1 cellular context compared by ENCODE assay signal in the genomic region with DNA sequence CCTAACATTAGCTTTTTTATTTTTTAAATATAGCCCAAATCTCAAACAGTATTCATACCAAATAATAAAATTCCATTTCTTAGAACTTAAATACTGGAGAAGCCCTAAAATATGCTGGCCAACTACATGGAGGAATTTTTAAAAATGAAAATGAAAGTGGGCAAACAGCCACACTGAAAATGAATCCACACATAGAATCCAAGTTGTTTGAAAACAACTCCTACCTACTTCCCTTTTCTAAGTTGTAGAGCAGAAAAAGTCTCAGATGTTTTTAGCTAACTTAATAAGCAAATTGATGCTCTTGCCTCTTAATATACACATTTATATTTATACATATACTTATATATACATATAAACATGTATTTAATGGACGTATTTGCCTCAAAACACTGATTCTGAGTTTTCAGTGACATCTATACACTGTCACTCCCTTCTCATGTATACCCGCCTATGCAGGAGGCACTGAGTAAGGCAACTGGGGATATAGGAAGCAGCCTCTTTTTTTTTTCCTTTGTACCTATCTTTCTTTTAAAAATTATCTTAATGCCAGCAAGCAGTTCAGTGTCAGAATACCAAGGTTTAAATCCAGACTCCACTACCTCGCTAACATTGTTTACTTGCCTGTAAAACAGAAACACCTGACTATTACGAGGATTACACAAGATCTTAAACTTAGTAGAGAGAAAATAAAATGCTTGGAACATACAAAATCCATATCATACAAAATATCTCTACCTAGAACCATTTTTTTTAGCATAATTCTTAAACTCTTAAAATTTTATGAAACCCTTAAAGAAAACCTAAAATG.
TF ChIP-seq lines count a peak whose summit lies in the region.

No MANE protein-coding gene starts in this region.

TF ChIP-seq in GM23338, 12 proteins besides CTCF, POLR2A, EP300 and RAD21:
- TF ChIP-seq, protein P1, sequence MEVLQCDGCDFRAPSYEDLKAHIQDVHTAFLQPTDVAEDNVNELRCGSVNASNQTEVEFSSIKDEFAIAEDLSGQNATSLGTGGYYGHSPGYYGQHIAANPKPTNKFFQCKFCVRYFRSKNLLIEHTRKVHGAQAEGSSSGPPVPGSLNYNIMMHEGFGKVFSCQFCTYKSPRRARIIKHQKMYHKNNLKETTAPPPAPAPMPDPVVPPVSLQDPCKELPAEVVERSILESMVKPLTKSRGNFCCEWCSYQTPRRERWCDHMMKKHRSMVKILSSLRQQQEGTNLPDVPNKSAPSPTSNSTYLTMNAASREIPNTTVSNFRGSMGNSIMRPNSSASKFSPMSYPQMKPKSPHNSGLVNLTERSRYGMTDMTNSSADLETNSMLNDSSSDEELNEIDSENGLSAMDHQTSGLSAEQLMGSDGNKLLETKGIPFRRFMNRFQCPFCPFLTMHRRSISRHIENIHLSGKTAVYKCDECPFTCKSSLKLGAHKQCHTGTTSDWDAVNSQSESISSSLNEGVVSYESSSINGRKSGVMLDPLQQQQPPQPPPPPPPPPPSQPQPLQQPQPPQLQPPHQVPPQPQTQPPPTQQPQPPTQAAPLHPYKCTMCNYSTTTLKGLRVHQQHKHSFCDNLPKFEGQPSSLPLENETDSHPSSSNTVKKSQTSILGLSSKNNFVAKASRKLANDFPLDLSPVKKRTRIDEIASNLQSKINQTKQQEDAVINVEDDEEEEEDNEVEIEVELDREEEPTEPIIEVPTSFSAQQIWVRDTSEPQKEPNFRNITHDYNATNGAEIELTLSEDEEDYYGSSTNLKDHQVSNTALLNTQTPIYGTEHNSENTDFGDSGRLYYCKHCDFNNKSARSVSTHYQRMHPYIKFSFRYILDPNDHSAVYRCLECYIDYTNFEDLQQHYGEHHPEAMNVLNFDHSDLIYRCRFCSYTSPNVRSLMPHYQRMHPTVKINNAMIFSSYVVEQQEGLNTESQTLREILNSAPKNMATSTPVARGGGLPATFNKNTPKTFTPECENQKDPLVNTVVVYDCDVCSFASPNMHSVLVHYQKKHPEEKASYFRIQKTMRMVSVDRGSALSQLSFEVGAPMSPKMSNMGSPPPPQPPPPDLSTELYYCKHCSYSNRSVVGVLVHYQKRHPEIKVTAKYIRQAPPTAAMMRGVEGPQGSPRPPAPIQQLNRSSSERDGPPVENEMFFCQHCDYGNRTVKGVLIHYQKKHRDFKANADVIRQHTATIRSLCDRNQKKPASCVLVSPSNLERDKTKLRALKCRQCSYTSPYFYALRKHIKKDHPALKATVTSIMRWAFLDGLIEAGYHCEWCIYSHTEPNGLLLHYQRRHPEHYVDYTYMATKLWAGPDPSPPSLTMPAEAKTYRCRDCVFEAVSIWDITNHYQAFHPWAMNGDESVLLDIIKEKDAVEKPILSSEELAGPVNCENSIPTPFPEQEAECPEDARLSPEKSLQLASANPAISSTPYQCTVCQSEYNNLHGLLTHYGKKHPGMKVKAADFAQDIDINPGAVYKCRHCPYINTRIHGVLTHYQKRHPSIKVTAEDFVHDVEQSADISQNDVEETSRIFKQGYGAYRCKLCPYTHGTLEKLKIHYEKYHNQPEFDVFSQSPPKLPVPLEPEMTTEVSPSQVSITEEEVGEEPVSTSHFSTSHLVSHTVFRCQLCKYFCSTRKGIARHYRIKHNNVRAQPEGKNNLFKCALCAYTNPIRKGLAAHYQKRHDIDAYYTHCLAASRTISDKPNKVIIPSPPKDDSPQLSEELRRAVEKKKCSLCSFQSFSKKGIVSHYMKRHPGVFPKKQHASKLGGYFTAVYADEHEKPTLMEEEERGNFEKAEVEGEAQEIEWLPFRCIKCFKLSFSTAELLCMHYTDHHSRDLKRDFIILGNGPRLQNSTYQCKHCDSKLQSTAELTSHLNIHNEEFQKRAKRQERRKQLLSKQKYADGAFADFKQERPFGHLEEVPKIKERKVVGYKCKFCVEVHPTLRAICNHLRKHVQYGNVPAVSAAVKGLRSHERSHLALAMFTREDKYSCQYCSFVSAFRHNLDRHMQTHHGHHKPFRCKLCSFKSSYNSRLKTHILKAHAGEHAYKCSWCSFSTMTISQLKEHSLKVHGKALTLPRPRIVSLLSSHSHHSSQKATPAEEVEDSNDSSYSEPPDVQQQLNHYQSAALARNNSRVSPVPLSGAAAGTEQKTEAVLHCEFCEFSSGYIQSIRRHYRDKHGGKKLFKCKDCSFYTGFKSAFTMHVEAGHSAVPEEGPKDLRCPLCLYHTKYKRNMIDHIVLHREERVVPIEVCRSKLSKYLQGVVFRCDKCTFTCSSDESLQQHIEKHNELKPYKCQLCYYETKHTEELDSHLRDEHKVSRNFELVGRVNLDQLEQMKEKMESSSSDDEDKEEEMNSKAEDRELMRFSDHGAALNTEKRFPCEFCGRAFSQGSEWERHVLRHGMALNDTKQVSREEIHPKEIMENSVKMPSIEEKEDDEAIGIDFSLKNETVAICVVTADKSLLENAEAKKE (CRISPR knock-in tag; IDR thresholded peaks at IDR 0.05), result no peak
- TF ChIP-seq NANOG (IDR thresholded peaks at IDR 0.05; ENCODE audit: borderline replicate concordance) (no peak), POLR2AphosphoS5 (IDR thresholded peaks at IDR 0.05; ENCODE audit: low read depth) (no peak), EZH2phosphoT487 (IDR thresholded peaks at IDR 0.05; ENCODE audit: unreplicated experiment) (no peak), CREB1 (CRISPR knock-in tag; IDR thresholded peaks at IDR 0.05; ENCODE audit: low read depth) (no peak), JUNB (IDR thresholded peaks at IDR 0.05; ENCODE audit: unreplicated experiment) (no peak), ZNF114 (CRISPR knock-in tag; IDR thresholded peaks at IDR 0.05) (no peak), EZH2 (IDR thresholded peaks at IDR 0.05; ENCODE audit: low read depth, unreplicated experiment) (no peak), ZNF331 (CRISPR knock-in tag; IDR thresholded peaks at IDR 0.05; ENCODE audit: low read depth) (no peak), STAT1 (IDR thresholded peaks at IDR 0.05; ENCODE audit: unreplicated experiment) (no peak)
- TF ChIP-seq, protein P2, sequence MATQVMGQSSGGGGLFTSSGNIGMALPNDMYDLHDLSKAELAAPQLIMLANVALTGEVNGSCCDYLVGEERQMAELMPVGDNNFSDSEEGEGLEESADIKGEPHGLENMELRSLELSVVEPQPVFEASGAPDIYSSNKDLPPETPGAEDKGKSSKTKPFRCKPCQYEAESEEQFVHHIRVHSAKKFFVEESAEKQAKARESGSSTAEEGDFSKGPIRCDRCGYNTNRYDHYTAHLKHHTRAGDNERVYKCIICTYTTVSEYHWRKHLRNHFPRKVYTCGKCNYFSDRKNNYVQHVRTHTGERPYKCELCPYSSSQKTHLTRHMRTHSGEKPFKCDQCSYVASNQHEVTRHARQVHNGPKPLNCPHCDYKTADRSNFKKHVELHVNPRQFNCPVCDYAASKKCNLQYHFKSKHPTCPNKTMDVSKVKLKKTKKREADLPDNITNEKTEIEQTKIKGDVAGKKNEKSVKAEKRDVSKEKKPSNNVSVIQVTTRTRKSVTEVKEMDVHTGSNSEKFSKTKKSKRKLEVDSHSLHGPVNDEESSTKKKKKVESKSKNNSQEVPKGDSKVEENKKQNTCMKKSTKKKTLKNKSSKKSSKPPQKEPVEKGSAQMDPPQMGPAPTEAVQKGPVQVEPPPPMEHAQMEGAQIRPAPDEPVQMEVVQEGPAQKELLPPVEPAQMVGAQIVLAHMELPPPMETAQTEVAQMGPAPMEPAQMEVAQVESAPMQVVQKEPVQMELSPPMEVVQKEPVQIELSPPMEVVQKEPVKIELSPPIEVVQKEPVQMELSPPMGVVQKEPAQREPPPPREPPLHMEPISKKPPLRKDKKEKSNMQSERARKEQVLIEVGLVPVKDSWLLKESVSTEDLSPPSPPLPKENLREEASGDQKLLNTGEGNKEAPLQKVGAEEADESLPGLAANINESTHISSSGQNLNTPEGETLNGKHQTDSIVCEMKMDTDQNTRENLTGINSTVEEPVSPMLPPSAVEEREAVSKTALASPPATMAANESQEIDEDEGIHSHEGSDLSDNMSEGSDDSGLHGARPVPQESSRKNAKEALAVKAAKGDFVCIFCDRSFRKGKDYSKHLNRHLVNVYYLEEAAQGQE (IDR thresholded peaks at IDR 0.05; ENCODE audit: unreplicated experiment), result no peak
- TF ChIP-seq, protein P3, sequence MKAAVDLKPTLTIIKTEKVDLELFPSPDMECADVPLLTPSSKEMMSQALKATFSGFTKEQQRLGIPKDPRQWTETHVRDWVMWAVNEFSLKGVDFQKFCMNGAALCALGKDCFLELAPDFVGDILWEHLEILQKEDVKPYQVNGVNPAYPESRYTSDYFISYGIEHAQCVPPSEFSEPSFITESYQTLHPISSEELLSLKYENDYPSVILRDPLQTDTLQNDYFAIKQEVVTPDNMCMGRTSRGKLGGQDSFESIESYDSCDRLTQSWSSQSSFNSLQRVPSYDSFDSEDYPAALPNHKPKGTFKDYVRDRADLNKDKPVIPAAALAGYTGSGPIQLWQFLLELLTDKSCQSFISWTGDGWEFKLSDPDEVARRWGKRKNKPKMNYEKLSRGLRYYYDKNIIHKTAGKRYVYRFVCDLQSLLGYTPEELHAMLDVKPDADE (IDR thresholded peaks at IDR 0.05), result no peak
